Comparison of ENCODE assay signal across 13 cellular contexts in genomic region chr6:73942581-73942980, GRCh38.
A peak's percentile ranks its signal among the peaks of the same experiment; 100 is the strongest.
DNase-seq lines count a peak whose midpoint lies in the region; ATAC-seq and TF ChIP-seq lines count a peak whose summit lies in the region.
"Had no signal": no experiment of that assay in that cellular context is flagged by ENCODE, and none has a peak within 500 bp of the region (broad histone marks: within the 10 kb centered on the region; RNA-seq: fewer than 3 reads in every experiment).

No MANE protein-coding gene starts in this region.

- POLR2A ChIA-PET in BJ (lab: Charles Lee), result no interaction called here

- H3K27ac ChIP-seq in transverse colon, result no peak overlapping the region
- H3K27ac ChIP-seq: pancreas, tibial nerve had no signal

- H3K27ac Mint-ChIP-seq in HFFc6, result peak overlapping the region; percentile 8; the same call in 1 of the 2 replicates
- H3K27ac Mint-ChIP-seq in natural killer cell, result no peak overlapping the region
- H3K27ac Mint-ChIP-seq: IgD-negative memory B cell had no signal

- CTCF ChIA-PET in BJ (lab: Yijun Ruan, JAX), result no interaction called here

- no peaks in the 10 kb centered on the region for H3K4me1 ChIP-seq in transverse colon
- H3K4me1 ChIP-seq: pancreas, tibial nerve had no signal

- H3K27me3 ChIP-seq in BJ (ENCODE audit: control insufficient read depth, insufficient read depth, low read length) (no peaks in the 10 kb centered on the region), transverse colon (no peaks in the 10 kb centered on the region)
- H3K27me3 ChIP-seq: pancreas, tibial nerve had no signal

- no peak overlapping the region for H3K4me3 Mint-ChIP-seq in HFFc6
- no peak overlapping the region for H3K4me3 Mint-ChIP-seq in natural killer cell
- H3K4me3 Mint-ChIP-seq: IgD-negative memory B cell had no signal

- H3K36me3 Mint-ChIP-seq in HFFc6 (ENCODE audit: low read depth), result no peaks in the 10 kb centered on the region
- no peaks in the 10 kb centered on the region for H3K36me3 Mint-ChIP-seq in natural killer cell
- H3K36me3 Mint-ChIP-seq: IgD-negative memory B cell had no signal

- ATAC-seq in left colon (no peak), natural killer cell (no peak)
- ATAC-seq: pancreas had no signal

- intact Hi-C loops in transverse colon (cut with DNase I; ENCODE audit: low total_unique reads) (no loop called here), left colon (cut with DNase I, micrococcal nuclease) (no loop called here), natural killer cell (cut with micrococcal nuclease) (no loop called here)

- peaks cover 32% of the 10 kb centered on the region for H3K4me1 Mint-ChIP-seq in HFFc6 (ENCODE audit: low read depth)
- no peaks in the 10 kb centered on the region for H3K4me1 Mint-ChIP-seq in natural killer cell
- H3K4me1 Mint-ChIP-seq: IgD-negative memory B cell had no signal

- no peaks in the 10 kb centered on the region for H3K9me3 Mint-ChIP-seq in HFFc6
- H3K9me3 Mint-ChIP-seq in natural killer cell, result peaks cover 5 to 10% of the 10 kb centered on the region in 2 donors

- TF ChIP-seq EP300 in transverse colon (IDR thresholded peaks at IDR 0.05; ENCODE audit: low read depth), result no peak

- in situ Hi-C loops in transverse colon (cut with MboI; ENCODE audit: low pct_ligation_motif_present in 1 of 4, low pct_unique_long_range_greater_than_20kb in 1 of 4, low sequenced_read_pairs in 3 of 4), result no loop called here

- H3K4me3 ChIP-seq in BJ (ENCODE audit: low read depth, low read length), result no peak overlapping the region
- no peak overlapping the region for H3K4me3 ChIP-seq in transverse colon
- H3K4me3 ChIP-seq: pancreas, tibial nerve had no signal

- no peaks in the 10 kb centered on the region for H3K9me3 ChIP-seq in transverse colon
- H3K9me3 ChIP-seq: pancreas had no signal

- no peak for TF ChIP-seq POLR2A in transverse colon (IDR thresholded peaks at IDR 0.05)

- H3K36me3 ChIP-seq in BJ (ENCODE audit: control insufficient read depth, insufficient read depth, low read length), result no peaks in the 10 kb centered on the region
- no peaks in the 10 kb centered on the region for H3K36me3 ChIP-seq in transverse colon
- H3K36me3 ChIP-seq: pancreas, tibial nerve had no signal

- 90% methylated on average over 2 of the region's 2 CpGs; no CpG with 5 or more reads in 1 of the 2 donors for WGBS in transverse colon (ENCODE audit: low coverage in 1 of 2), 2 donors

- TF ChIP-seq CTCF in BJ (IDR thresholded peaks at IDR 0.05; ENCODE audit: insufficient read depth, low read depth, low read length), result no peak
- peak; percentile 62 for TF ChIP-seq CTCF in HFFc6 (IDR thresholded peaks at IDR 0.05)
- no peak for TF ChIP-seq CTCF in transverse colon (IDR thresholded peaks at IDR 0.05)
- TF ChIP-seq CTCF in natural killer cell (IDR thresholded peaks at IDR 0.05), result no peak

- DNase-seq in BJ (ENCODE audit: low read depth), result peak; percentile 9
- DNase-seq in HFFc6, result peak; percentile 80
- DNase-seq in SW480 (ENCODE audit: low spot score), result peak; percentile 29
- peak; percentile 33 for DNase-seq in iPS DF 4.7 (ENCODE audit: extremely low read depth, low spot score)
- DNase-seq in transverse colon, result no peak
- no peak for DNase-seq in left colon
- DNase-seq in GF-D8 (lab: John Stamatoyannopoulos, UW), result no peak
- no peak for DNase-seq in natural killer cell
- DNase-seq: activated effector memory CD4-positive, alpha-beta T cell treated with Interleukin-2 at 50 U/mL for 16 hours; NCI-H524 treated with DMSO at 0.1 percent for 48 hours; pancreas had no signal

- H3K27me3 Mint-ChIP-seq in HFFc6 (ENCODE audit: insufficient read depth) (peaks cover 3% of the 10 kb centered on the region; the same call in 1 of the 2 replicates), natural killer cell (ENCODE audit: low read depth in 2 of 2) (peaks cover 0 to 2% of the 10 kb centered on the region in 2 donors)
- H3K27me3 Mint-ChIP-seq: IgD-negative memory B cell had no signal

Comparison
In these comparisons a context has a peak if more than half of its experiments do, and no peak if none do; other contexts are left out.
1. DNase-seq: peak in BJ (single experiment), HFFc6 (single experiment), SW480 (single experiment) and iPS DF 4.7 (single experiment); none in transverse colon (single experiment), left colon (0 of 2), GF-D8 (single experiment) and natural killer cell (single experiment).